8 cellular contexts compared by ENCODE assay signal in genomic region chr13:45047394-45048328, GRCh38. TPM values are rescaled to one million over a fixed set of nuclear protein-coding genes. Genes with fewer than 3 reads are reported as not detected.
DNase-seq lines count a peak whose midpoint lies in the region; ATAC-seq, FAIRE-seq and TF ChIP-seq lines count a peak whose summit lies in the region.

No MANE protein-coding gene starts in this region.

- H3K9me3 ChIP-seq in naive thymus-derived CD4-positive, alpha-beta T cell (ENCODE audit: control insufficient read depth in 2 of 3, low read length in 3 of 3) = no peaks in the 10 kb centered on the region

- H3K27ac Mint-ChIP-seq in activated T-helper 1 cell treated with anti-CD3 and anti-CD28 coated beads, Interleukin-12 subunit alpha, Interleukin-12 subunit beta, Interleukin-2, Interleukin-4 antibody, amounts not matched to agents 30 ng/mL and 10 ng/mL and 1 ng/mL, durations not matched to agents 14 hours and 24 hours and 36 hours = no peak overlapping the region
- peak overlapping the region in 1 of 9 donors; percentile 2 for H3K27ac Mint-ChIP-seq in naive thymus-derived CD4-positive, alpha-beta T cell

- no peaks in the 10 kb centered on the region for H3K27me3 ChIP-seq in naive thymus-derived CD4-positive, alpha-beta T cell (ENCODE audit: control insufficient read depth in 2 of 2, insufficient read depth in 2 of 2, low read length in 2 of 2)

- no peaks in the 10 kb centered on the region for H3K9me3 Mint-ChIP-seq in activated T-helper 1 cell treated with anti-CD3 and anti-CD28 coated beads, Interleukin-12 subunit alpha, Interleukin-12 subunit beta, Interleukin-2, Interleukin-4 antibody, amounts not matched to agents 30 ng/mL and 10 ng/mL and 1 ng/mL, durations not matched to agents 14 hours and 24 hours and 36 hours
- no peaks in the 10 kb centered on the region for H3K9me3 Mint-ChIP-seq in naive thymus-derived CD4-positive, alpha-beta T cell

- peaks cover 0 to 7% of the 10 kb centered on the region in 2 donors for H3K4me1 ChIP-seq in naive thymus-derived CD4-positive, alpha-beta T cell (ENCODE audit: control insufficient read depth in 2 of 2, insufficient read depth in 2 of 2, low read length in 2 of 2)

- intact Hi-C loops in activated T-helper 1 cell treated with anti-CD3 and anti-CD28 coated beads, Interleukin-12 subunit alpha, Interleukin-12 subunit beta, Interleukin-2, Interleukin-4 antibody, amounts not matched to agents 30 ng/mL and 10 ng/mL and 1 ng/mL, durations not matched to agents 14 hours and 24 hours and 36 hours (cut with micrococcal nuclease) = loop anchor here (1.0 to 5.0 kb wide), 9 partner anchors 8 to 564 kb away; partner anchors contain the start of genes GTF2F2 and SLC25A30
- intact Hi-C loops in naive thymus-derived CD4-positive, alpha-beta T cell (cut with micrococcal nuclease) = loop anchor here (1.0 to 5.0 kb wide), 10 partner anchors 72 to 565 kb away; partner anchors contain the start of genes TPT1 (in 2 of the 2) and GTF2F2 (in 1 of the 2)

- FAIRE-seq in RCC 7860 (lab: Jason Lieb, UNC) = no peak

- no peaks in the 10 kb centered on the region for H3K36me3 Mint-ChIP-seq in activated T-helper 1 cell treated with anti-CD3 and anti-CD28 coated beads, Interleukin-12 subunit alpha, Interleukin-12 subunit beta, Interleukin-2, Interleukin-4 antibody, amounts not matched to agents 30 ng/mL and 10 ng/mL and 1 ng/mL, durations not matched to agents 14 hours and 24 hours and 36 hours (ENCODE audit: low read depth)
- H3K36me3 Mint-ChIP-seq in naive thymus-derived CD4-positive, alpha-beta T cell = no peaks in the 10 kb centered on the region

- CTCF ChIA-PET in naive thymus-derived CD4-positive, alpha-beta T cell (lab: Charles Lee) = interaction anchor here (0.6 to 3.8 kb wide), 27 partner anchors 8 to 563 kb away, joined by 3 to 47 read pairs (median 4); no protein-coding TSS in a partner anchor

- ATAC-seq in naive thymus-derived CD4-positive, alpha-beta T cell = peak; percentile 92

- peak overlapping the region; percentile 44 for H3K4me3 ChIP-seq in AG09309 (ENCODE audit: control insufficient read depth, low read depth, low read length)
- no peak overlapping the region for H3K4me3 ChIP-seq in naive thymus-derived CD4-positive, alpha-beta T cell (ENCODE audit: low read length)

- peak; percentile 64 for DNase-seq in AG09309 (ENCODE audit: low read depth)
- peak; percentile 72 for DNase-seq in GM19240 (ENCODE audit: insufficient read length, low spot score)
- peak; percentile 79 for DNase-seq in KBM-7
- DNase-seq in RCC 7860 (ENCODE audit: low spot score) = peak; percentile 55
- DNase-seq in activated T-helper 1 cell treated with anti-CD3 and anti-CD28 coated beads, Interleukin-12 subunit alpha, Interleukin-12 subunit beta, Interleukin-2, Interleukin-4 antibody, amounts not matched to agents 30 ng/mL and 10 ng/mL and 1 ng/mL, durations not matched to agents 14 hours and 24 hours and 36 hours (ENCODE audit: low spot score) = peak; percentile 61
- DNase-seq in fibroblast of peridontal ligament (ENCODE audit: extremely low read depth) = peak; percentile 91
- peak; percentile 44 to 78 (median 68) for DNase-seq in naive thymus-derived CD4-positive, alpha-beta T cell
- DNase-seq in stimulated activated CD8-positive, alpha-beta memory T cell treated with anti-CD3 and anti-CD28 coated beads, Interleukin-7, amount 100 ng/mL, for 48 hours (ENCODE audit: extremely low read depth in 1 of 2, low read depth in 1 of 2) = peak; percentile 42 to 56

- TF ChIP-seq CTCF in AG09309 (IDR thresholded peaks at IDR 0.05; ENCODE audit: control insufficient read depth, insufficient read depth, low read depth, low read length, missing control alignments) = peak; percentile 92

- no peaks in the 10 kb centered on the region for H3K36me3 ChIP-seq in naive thymus-derived CD4-positive, alpha-beta T cell (ENCODE audit: control insufficient read depth in 2 of 3, insufficient read depth in 3 of 3, low read length in 3 of 3)

- in situ Hi-C loops in KBM-7 (cut with MboI; ENCODE audit: low pct_unique_long_range_greater_than_20kb, low sequenced_read_pairs) = no loop called here

- peak overlapping the region; percentile 76 for H3K4me3 Mint-ChIP-seq in activated T-helper 1 cell treated with anti-CD3 and anti-CD28 coated beads, Interleukin-12 subunit alpha, Interleukin-12 subunit beta, Interleukin-2, Interleukin-4 antibody, amounts not matched to agents 30 ng/mL and 10 ng/mL and 1 ng/mL, durations not matched to agents 14 hours and 24 hours and 36 hours
- H3K4me3 Mint-ChIP-seq in naive thymus-derived CD4-positive, alpha-beta T cell = peak overlapping the region; percentile 71 to 87 (median 78)

- H3K27me3 Mint-ChIP-seq in activated T-helper 1 cell treated with anti-CD3 and anti-CD28 coated beads, Interleukin-12 subunit alpha, Interleukin-12 subunit beta, Interleukin-2, Interleukin-4 antibody, amounts not matched to agents 30 ng/mL and 10 ng/mL and 1 ng/mL, durations not matched to agents 14 hours and 24 hours and 36 hours (ENCODE audit: insufficient read depth) = peaks cover 33% of the 10 kb centered on the region
- H3K27me3 Mint-ChIP-seq in naive thymus-derived CD4-positive, alpha-beta T cell = peaks cover 3 to 34% (median 16%) of the 10 kb centered on the region in 5 donors

- H3K27ac ChIP-seq in naive thymus-derived CD4-positive, alpha-beta T cell (ENCODE audit: low read depth, low read length) = no peak overlapping the region

- H3K4me1 Mint-ChIP-seq in activated T-helper 1 cell treated with anti-CD3 and anti-CD28 coated beads, Interleukin-12 subunit alpha, Interleukin-12 subunit beta, Interleukin-2, Interleukin-4 antibody, amounts not matched to agents 30 ng/mL and 10 ng/mL and 1 ng/mL, durations not matched to agents 14 hours and 24 hours and 36 hours (ENCODE audit: low read depth) = peaks cover 16% of the 10 kb centered on the region
- H3K4me1 Mint-ChIP-seq in naive thymus-derived CD4-positive, alpha-beta T cell = peaks cover 4 to 17% (median 7%) of the 10 kb centered on the region in 7 donors

- POLR2A ChIA-PET in naive thymus-derived CD4-positive, alpha-beta T cell (lab: Charles Lee) = no interaction called here

RNA-seq across cellular contexts. Expression of gene GPALPP1, which starts 58.3 kb away (rescaled TPM):
- total RNA-seq in activated T-helper 1 cell treated with anti-CD3 and anti-CD28 coated beads, Interleukin-12 subunit alpha, Interleukin-12 subunit beta, Interleukin-2, Interleukin-4 antibody, amounts not matched to agents 30 ng/mL and 10 ng/mL and 1 ng/mL, durations not matched to agents 14 hours and 24 hours and 36 hours = 29.8 and 33.5 TPM in 2 replicates
- 10 to 100 TPM; 29.7 to 43.1 (median 33.0) TPM for total RNA-seq in naive thymus-derived CD4-positive, alpha-beta T cell
- 10 to 100 TPM; 17.5 to 22.0 TPM for polyA plus RNA-seq in naive thymus-derived CD4-positive, alpha-beta T cell

RNA-seq across cellular contexts. Expression of gene NUFIP1, which starts 58.4 kb away (rescaled TPM):
- total RNA-seq in activated T-helper 1 cell treated with anti-CD3 and anti-CD28 coated beads, Interleukin-12 subunit alpha, Interleukin-12 subunit beta, Interleukin-2, Interleukin-4 antibody, amounts not matched to agents 30 ng/mL and 10 ng/mL and 1 ng/mL, durations not matched to agents 14 hours and 24 hours and 36 hours = 12.2 and 13.5 TPM in 2 replicates
- 1 to 10 TPM; 3.7 to 6.6 (median 5.4) TPM for total RNA-seq in naive thymus-derived CD4-positive, alpha-beta T cell
- polyA plus RNA-seq in naive thymus-derived CD4-positive, alpha-beta T cell = 1 to 10 TPM; 4.7 to 4.9 TPM
